Comparison of ENCODE assay signal across 20 cellular contexts in genomic region chr21:39854572-39854971, GRCh38. TPM values are rescaled to one million over a fixed set of nuclear protein-coding genes. Genes with fewer than 3 reads are reported as not detected.
DNase-seq lines count a peak whose midpoint lies in the region; ATAC-seq, FAIRE-seq and TF ChIP-seq lines count a peak whose summit lies in the region.
"Had no signal": no experiment of that assay in that cellular context is flagged by ENCODE, and none has a peak within 500 bp of the region (broad histone marks: within the 10 kb centered on the region; RNA-seq: fewer than 3 reads in every experiment).

No MANE protein-coding gene starts in this region.

- BruUV-seq in HCT116 (replicated peaks; lab: Mats Ljungman, UMichigan) (no TSS peak), OCI-LY7 (replicated peaks; lab: Mats Ljungman, UMichigan) (no TSS peak)

- TF ChIP-seq RAD21 in HCT116 (IDR thresholded peaks at IDR 0.05; ENCODE audit: low read depth): no peak

- H3K36me3 ChIP-seq in HCT116 (ENCODE audit: control insufficient read depth in 1 of 2, insufficient read depth in 2 of 2, low read length in 2 of 2) (no peaks in the 10 kb centered on the region), OCI-LY7 (ENCODE audit: insufficient read depth, low read length) (no peaks in the 10 kb centered on the region), testis (ENCODE audit: low read depth, missing control alignments) (no peaks in the 10 kb centered on the region)
- H3K36me3 ChIP-seq: BLaER1, HAP-1, SJSA1 had no signal

- no peaks in the 10 kb centered on the region for H3K4me1 Mint-ChIP-seq in T-helper 2 cell treated with Interferon-gamma antibody and Interleukin-4, amounts not matched to agents 5 μg/mL and 100 μg/mL, for 36 hours (ENCODE audit: low read depth)

- no peak overlapping the region for H2AFZ ChIP-seq in HCT116 (ENCODE audit: low read depth, low read length, poor library complexity, severe bottlenecking)
- no peak overlapping the region for H2AFZ ChIP-seq in OCI-LY7 (ENCODE audit: low read length)

- H4K20me1 ChIP-seq in HCT116 (ENCODE audit: insufficient read depth): no peaks in the 10 kb centered on the region
- H4K20me1 ChIP-seq in OCI-LY7 (ENCODE audit: insufficient read depth, low read length): no peaks in the 10 kb centered on the region
- H4K20me1 ChIP-seq: BLaER1 had no signal

- CTCF ChIA-PET in HCT116 (lab: Charles Lee) (no interaction called here), OCI-LY7 (lab: Charles Lee; ENCODE audit: unreplicated experiment) (no interaction called here)

- FAIRE-seq in islet of Langerhans (lab: Jason Lieb, UNC): peak; percentile 27

- H3K27ac Mint-ChIP-seq in T-helper 2 cell treated with Interferon-gamma antibody and Interleukin-4, amounts not matched to agents 5 μg/mL and 100 μg/mL, for 36 hours: no peak overlapping the region
- H3K27ac Mint-ChIP-seq: CD8-positive, alpha-beta T cell had no signal

- H3K9ac ChIP-seq in HCT116 (ENCODE audit: low read length): no peak overlapping the region
- H3K9ac ChIP-seq: BLaER1 had no signal

- peaks cover 4% of the 10 kb centered on the region for H3K9me3 Mint-ChIP-seq in T-helper 2 cell treated with Interferon-gamma antibody and Interleukin-4, amounts not matched to agents 5 μg/mL and 100 μg/mL, for 36 hours
- H3K9me3 Mint-ChIP-seq: CD8-positive, alpha-beta T cell had no signal

- H3K4me2 ChIP-seq in HCT116 (ENCODE audit: low read length): no peak overlapping the region
- no peak overlapping the region for H3K4me2 ChIP-seq in OCI-LY7 (ENCODE audit: low read length)
- H3K4me2 ChIP-seq: BLaER1 had no signal

- POLR2A ChIA-PET in HCT116 (lab: Charles Lee): no interaction called here
- POLR2A ChIA-PET in OCI-LY7 (lab: Charles Lee): interaction anchor here (0.7 kb wide), 1 partner anchor 78 kb away, joined by 3 read pairs; no protein-coding TSS in a partner anchor

- intact Hi-C loops in HCT116 (cut with micrococcal nuclease) (no loop called here), OCI-LY7 (cut with micrococcal nuclease; ENCODE audit: unreplicated experiment) (no loop called here), testis (cut with DNase I; ENCODE audit: low total_unique reads) (no loop called here)

- no peaks in the 10 kb centered on the region for H3K9me3 ChIP-seq in HCT116 (ENCODE audit: control insufficient read depth in 1 of 2, insufficient read depth in 1 of 2, low read depth in 1 of 2, low read length in 2 of 2)
- H3K9me3 ChIP-seq in OCI-LY7 (ENCODE audit: low read length): no peaks in the 10 kb centered on the region
- no peaks in the 10 kb centered on the region for H3K9me3 ChIP-seq in testis
- H3K9me3 ChIP-seq: SJSA1 had no signal

- no peak overlapping the region for H3K4me3 ChIP-seq in HCT116 (replicated peaks in 1 of 2; ENCODE audit: low read depth in 1 of 2, low read length in 2 of 2)
- H3K4me3 ChIP-seq in OCI-LY7 (ENCODE audit: low read depth, low read length, poor library complexity, severe bottlenecking): no peak overlapping the region
- no peak overlapping the region for H3K4me3 ChIP-seq in testis
- H3K4me3 ChIP-seq: BLaER1, HAP-1, SJSA1 had no signal

- RAD21 ChIA-PET in HCT116 (lab: Charles Lee; ENCODE audit: low non-redundant PET in 1 of 2, low total read pairs in 2 of 2, uncharacterized antibody in 2 of 2, unreplicated experiment in 2 of 2): no interaction called here

- 89 to 94% methylated on average over 6 of the region's 6 CpGs for WGBS in testis, 2 donors

- H3K9me2 ChIP-seq in HCT116 (ENCODE audit: insufficient read depth) (no peaks in the 10 kb centered on the region), OCI-LY7 (ENCODE audit: insufficient read depth, low read length) (no peaks in the 10 kb centered on the region)

- H3K4me3 Mint-ChIP-seq in T-helper 2 cell treated with Interferon-gamma antibody and Interleukin-4, amounts not matched to agents 5 μg/mL and 100 μg/mL, for 36 hours: no peak overlapping the region
- H3K4me3 Mint-ChIP-seq: CD8-positive, alpha-beta T cell had no signal

- no peak for ATAC-seq in HCT116
- ATAC-seq: CD8-positive, alpha-beta T cell; Panc1 had no signal

- no peaks in the 10 kb centered on the region for H3K27me3 Mint-ChIP-seq in T-helper 2 cell treated with Interferon-gamma antibody and Interleukin-4, amounts not matched to agents 5 μg/mL and 100 μg/mL, for 36 hours (ENCODE audit: low read depth)

- H3K79me2 ChIP-seq in HCT116 (ENCODE audit: insufficient read depth, low read length) (no peaks in the 10 kb centered on the region), OCI-LY7 (ENCODE audit: insufficient read depth, low read depth, low read length) (no peaks in the 10 kb centered on the region)

- H3K4me1 ChIP-seq in HCT116 (ENCODE audit: control insufficient read depth in 1 of 2, insufficient read depth in 2 of 2, low read length in 2 of 2) (no peaks in the 10 kb centered on the region), OCI-LY7 (ENCODE audit: insufficient read depth, low read length, poor library complexity, severe bottlenecking) (no peaks in the 10 kb centered on the region), testis (no peaks in the 10 kb centered on the region)
- H3K4me1 ChIP-seq: HAP-1, SJSA1 had no signal

- H3K27me3 ChIP-seq in HCT116 (ENCODE audit: insufficient read depth, low read length) (no peaks in the 10 kb centered on the region), testis (no peaks in the 10 kb centered on the region)
- H3K27me3 ChIP-seq: BLaER1, SJSA1 had no signal

- TF ChIP-seq POLR2A in HCT116 (IDR thresholded peaks at IDR 0.05; ENCODE audit: borderline replicate concordance, extremely low read depth, insufficient read depth, insufficient read length) (no peak), testis (IDR thresholded peaks at IDR 0.05) (no peak)

- TF ChIP-seq CTCF in 22Rv1 (IDR thresholded peaks at IDR 0.05) (0 out of 2 replicates have a peak, but pooled peaks have one; percentile 15), HCT116 (IDR thresholded peaks at IDR 0.05 in 2 of 3, conservative IDR thresholded peaks at IDR 0.05 in 1 of 3; ENCODE audit: borderline replicate concordance in 1 of 3, insufficient read depth in 1 of 3, low read depth in 2 of 3, low read length in 2 of 3) (peak in 2 of 3 experiments; percentile 23 to 27; a peak in 1 of 6 replicates), OCI-LY7 (conservative IDR thresholded peaks at IDR 0.05; ENCODE audit: low read length) (peak; percentile 52; the same call in 1 of the 2 replicates), testis (IDR thresholded peaks at IDR 0.05) (no peak)

- H3K27ac ChIP-seq in 22Rv1 (no peak overlapping the region), HCT116 (ENCODE audit: low read depth, low read length) (no peak overlapping the region), OCI-LY7 (ENCODE audit: low read depth, low read length, poor library complexity, severe bottlenecking) (no peak overlapping the region), testis (no peak overlapping the region)
- H3K27ac ChIP-seq: BLaER1, SJSA1 had no signal

- H3K36me3 Mint-ChIP-seq in T-helper 2 cell treated with Interferon-gamma antibody and Interleukin-4, amounts not matched to agents 5 μg/mL and 100 μg/mL, for 36 hours (ENCODE audit: low read depth): no peaks in the 10 kb centered on the region
- H3K36me3 Mint-ChIP-seq: CD8-positive, alpha-beta T cell had no signal

- DNase-seq in HCT116 (ENCODE audit: low read depth, low spot score) (no peak), OCI-LY7 (ENCODE audit: low spot score) (no peak), testis (no peak)
- no peak for DNase-seq in T-helper 2 cell treated with Interferon-gamma antibody and Interleukin-4, amounts not matched to agents 5 μg/mL and 100 μg/mL, for 36 hours (ENCODE audit: low spot score)
- no peak for DNase-seq in central memory CD4-positive, alpha-beta T cell
- DNase-seq: Calu3; CD8-positive, alpha-beta T cell; NCI-H1105 treated with DMSO at 0.1 percent for 48 hours; NCI-H1694 treated with DMSO at 0.1 percent for 48 hours; NCI-H2227 treated with DMSO at 0.1 percent for 48 hours; NCI-H510A treated with DMSO at 0.1 percent for 48 hours; NCI-H774 had no signal

TF ChIP-seq in HCT116, 20 proteins besides CTCF, POLR2A, EP300 and RAD21:
- no peak for TF ChIP-seq FOSL1 (IDR thresholded peaks at IDR 0.05; ENCODE audit: low read depth)
- no peak for TF ChIP-seq YY1 (IDR thresholded peaks at IDR 0.05; ENCODE audit: extremely low read depth, insufficient replicate concordance, low read depth, low read length)
- TF ChIP-seq CEBPB (IDR thresholded peaks at IDR 0.05; ENCODE audit: low read depth): no peak
TF ChIP-seq in HCT116: peak in this region for 0.

RNA-seq across cellular contexts. Expression of gene PCP4, which starts 12.7 kb away (rescaled TPM):
- total RNA-seq in HCT116 (2021; ENCODE audit: unreplicated experiment) (not detected), OCI-LY7 (2022) (not detected in 2 replicates), testis (under 1 TPM; 0.74 to 0.94 TPM)
- polyA plus RNA-seq in HCT116 (2012): not detected in 2 replicates
- total RNA-seq in OCI-LY7 (2014; rRNA removed; shearing (Covaris generic)): not detected in 2 replicates
- 15.4 TPM for polyA plus RNA-seq in testis (ENCODE audit: insufficient read depth, low read depth, low replicate concordance)
- total RNA-seq: A673; Calu3; CD8-positive, alpha-beta T cell; LHCN-M2; SJSA1 had no signal

Comparison
In these comparisons a context has a peak if more than half of its experiments do, and no peak if none do; other contexts are left out.
1. CTCF ChIP-seq: peak in 22Rv1 (single experiment), HCT116 (2 of 3) and OCI-LY7 (single experiment); none in testis (0 of 3).